9 cellular contexts compared by ENCODE assay signal in the genomic region with DNA sequence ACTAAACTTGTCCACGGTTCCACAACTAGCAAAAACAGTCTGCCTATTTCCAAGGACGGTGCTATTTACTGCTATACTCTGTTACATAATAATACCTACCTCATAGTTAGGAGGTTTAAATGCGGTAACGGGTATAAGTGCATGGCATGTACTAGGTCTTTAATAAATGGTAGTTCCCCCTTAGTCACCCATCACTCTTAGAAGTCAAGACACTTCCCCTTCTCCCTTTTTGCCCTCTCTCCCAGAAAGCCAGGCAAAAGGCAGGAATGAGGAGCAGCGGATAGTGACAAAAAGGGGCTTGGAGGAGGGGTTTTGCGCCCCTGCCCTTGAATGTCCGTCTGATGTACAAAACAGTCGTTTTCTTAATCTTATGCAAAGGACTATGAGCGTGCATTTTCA. TPM values are rescaled to one million over a fixed set of nuclear protein-coding genes. Genes with fewer than 3 reads are reported as not detected.
DNase-seq lines count a peak whose midpoint lies in the region; ATAC-seq and TF ChIP-seq lines count a peak whose summit lies in the region.
"Had no signal": no experiment of that assay in that cellular context is flagged by ENCODE, and none has a peak within 500 bp of the region (broad histone marks: within the 10 kb centered on the region; RNA-seq: fewer than 3 reads in every experiment).

No MANE protein-coding gene starts in this region.

- peak overlapping the region; percentile 88 for H3K4me3 Mint-ChIP-seq in Calu3 (ENCODE audit: low read depth, unreplicated experiment)
- H3K4me3 Mint-ChIP-seq in central memory CD8-positive, alpha-beta T cell: peak overlapping the region; percentile 87

- H3K27me3 ChIP-seq in OCI-LY1 (ENCODE audit: insufficient read depth, low read length) (no peaks in the 10 kb centered on the region), osteoblast (ENCODE audit: insufficient read depth, low read length) (no peaks in the 10 kb centered on the region)

- H3K27ac ChIP-seq in OCI-LY1 (ENCODE audit: low read depth, low read length, poor library complexity, severe bottlenecking) (peak overlapping the region; percentile 66), osteoblast (ENCODE audit: low read depth, low read length) (peak overlapping the region; percentile 92)

- H2AFZ ChIP-seq in OCI-LY1 (ENCODE audit: low read length) (peak overlapping the region; percentile 37; the same call in 1 of the 2 replicates), osteoblast (ENCODE audit: low read length) (peak overlapping the region; percentile 45)

- no peak overlapping the region for H3K27ac Mint-ChIP-seq in Calu3 (ENCODE audit: unreplicated experiment)
- H3K27ac Mint-ChIP-seq in central memory CD8-positive, alpha-beta T cell (ENCODE audit: low read depth): peak overlapping the region; percentile 87

- no peaks in the 10 kb centered on the region for H3K9me2 ChIP-seq in OCI-LY1 (ENCODE audit: low read depth, low read length)

- no peaks in the 10 kb centered on the region for H3K27me3 Mint-ChIP-seq in Calu3 (ENCODE audit: unreplicated experiment)
- H3K27me3 Mint-ChIP-seq in central memory CD8-positive, alpha-beta T cell: no peaks in the 10 kb centered on the region
- H3K27me3 Mint-ChIP-seq: stimulated activated naive B cell treated with anti-CD40 and anti-IgM and Interleukin-4, amounts not matched to agents 10 μg/mL and 1 μg/mL and 100 μg/mL, for 72 hours had no signal

- H3K9me3 ChIP-seq in OCI-LY1 (ENCODE audit: low read length): no peaks in the 10 kb centered on the region
- no peaks in the 10 kb centered on the region for H3K9me3 ChIP-seq in osteoblast (ENCODE audit: low read depth, low read length)

- H3K4me2 ChIP-seq in OCI-LY1 (ENCODE audit: low read length): peak overlapping the region; percentile 86
- peak overlapping the region; percentile 95 for H3K4me2 ChIP-seq in osteoblast (ENCODE audit: insufficient read depth, low read length)

- H3K79me2 ChIP-seq in OCI-LY1 (ENCODE audit: insufficient read depth, low read length) (peaks cover 35% of the 10 kb centered on the region), osteoblast (ENCODE audit: insufficient read depth, low read length) (peaks cover 55% of the 10 kb centered on the region)

- BruUV-seq in Calu3 (replicated peaks; lab: Mats Ljungman, UMichigan): no TSS peak

- H3K36me3 Mint-ChIP-seq in Calu3 (ENCODE audit: insufficient read depth, unreplicated experiment): peaks cover 72% of the 10 kb centered on the region
- H3K36me3 Mint-ChIP-seq in central memory CD8-positive, alpha-beta T cell (ENCODE audit: insufficient read depth): peaks cover 18% of the 10 kb centered on the region

- H3K4me3 ChIP-seq in OCI-LY1 (ENCODE audit: low read depth, low read length, poor library complexity, severe bottlenecking) (peak overlapping the region; percentile 97), osteoblast (ENCODE audit: insufficient read depth, low read length) (no peak overlapping the region)

- DNase-seq in Calu3 (no peak), osteoblast (ENCODE audit: insufficient read length, low spot score, missing footprints) (no peak), GOT3 (lab: John Stamatoyannopoulos, UW) (no peak), RPMI8226 (no peak)
- no peak for DNase-seq in central memory CD8-positive, alpha-beta T cell (ENCODE audit: low spot score in 2 of 2)
- DNase-seq: NCI-H510A; stimulated activated naive B cell treated with anti-CD40 and anti-IgM and Interleukin-4, amounts not matched to agents 10 μg/mL and 1 μg/mL and 100 μg/mL, for 72 hours had no signal

- intact Hi-C loops in Calu3 (cut with micrococcal nuclease; ENCODE audit: unreplicated experiment): no loop called here

- CTCF ChIA-PET in Calu3 (lab: Charles Lee): no interaction called here

- H3K9me3 Mint-ChIP-seq in Calu3 (ENCODE audit: low read depth, unreplicated experiment): no peaks in the 10 kb centered on the region
- H3K9me3 Mint-ChIP-seq in central memory CD8-positive, alpha-beta T cell: no peaks in the 10 kb centered on the region
- H3K9me3 Mint-ChIP-seq: stimulated activated naive B cell treated with anti-CD40 and anti-IgM and Interleukin-4, amounts not matched to agents 10 μg/mL and 1 μg/mL and 100 μg/mL, for 72 hours had no signal

- no peak for ATAC-seq in central memory CD8-positive, alpha-beta T cell (replicated peaks; ENCODE audit: extremely low read depth, poor library complexity, severe bottlenecking)
- ATAC-seq in HG02623 (IDR thresholded peaks at IDR 0.05; ENCODE audit: unreplicated experiment): no peak
- ATAC-seq: stimulated activated naive B cell treated with anti-CD40 and anti-IgM and Interleukin-4, amounts not matched to agents 10 μg/mL and 1 μg/mL and 100 μg/mL, for 72 hours had no signal

- no peaks in the 10 kb centered on the region; the same call in 1 of the 2 replicates for H3F3A ChIP-seq in OCI-LY1 (ENCODE audit: insufficient read depth, low read length)

- H3K9ac ChIP-seq in OCI-LY1 (ENCODE audit: low read length): no peak overlapping the region; the same call in 1 of the 2 replicates

- H3K4me1 ChIP-seq in OCI-LY1 (ENCODE audit: insufficient read depth, low read length, severe bottlenecking): peaks cover 43% of the 10 kb centered on the region
- peaks cover 14% of the 10 kb centered on the region for H3K4me1 ChIP-seq in osteoblast (ENCODE audit: insufficient read depth, low read length)

- H4K20me1 ChIP-seq in OCI-LY1 (ENCODE audit: insufficient read depth, low read length) (no peaks in the 10 kb centered on the region), osteoblast (ENCODE audit: insufficient read depth, low read length) (peaks cover 17% of the 10 kb centered on the region)

- TF ChIP-seq CTCF in Calu3 (IDR thresholded peaks at IDR 0.05; ENCODE audit: unreplicated experiment): no peak
- no peak for TF ChIP-seq CTCF in OCI-LY1 (IDR thresholded peaks at IDR 0.05; ENCODE audit: low read length)
- TF ChIP-seq CTCF in osteoblast (IDR thresholded peaks at IDR 0.05; ENCODE audit: extremely low read depth, low read depth, low read length): no peak

- H3K36me3 ChIP-seq in OCI-LY1 (ENCODE audit: insufficient read depth, low read length) (peaks cover 17% of the 10 kb centered on the region), osteoblast (ENCODE audit: insufficient read depth, low read length) (peaks cover 11% of the 10 kb centered on the region)

- H3K4me1 Mint-ChIP-seq in Calu3 (ENCODE audit: low read depth, unreplicated experiment): peaks cover 58% of the 10 kb centered on the region
- H3K4me1 Mint-ChIP-seq in central memory CD8-positive, alpha-beta T cell: peaks cover 53% of the 10 kb centered on the region

RNA-seq across cellular contexts. Expression of a gene that starts 1.1 kb away (rescaled TPM):
- total RNA-seq in Calu3 (2022) (79.5 and 90.6 TPM in 2 replicates), osteoblast (59.0 and 65.4 TPM in 2 replicates)

RNA-seq across cellular contexts. Expression of a gene that starts 3.0 kb away (rescaled TPM):
- total RNA-seq in Calu3 (2022) (99.6 and 103 TPM in 2 replicates), osteoblast (19.7 and 23.5 TPM in 2 replicates)

RNA-seq across cellular contexts. Expression of a gene that starts 52.8 kb away (rescaled TPM):
- total RNA-seq in Calu3 (2022) (41.8 and 43.8 TPM in 2 replicates), osteoblast (41.3 and 47.8 TPM in 2 replicates)

RNA-seq across cellular contexts. Expression of a gene that starts 55.9 kb away (rescaled TPM):
- 22.4 and 22.8 TPM in 2 replicates for total RNA-seq in Calu3 (2022)
- 69.2 and 85.4 TPM in 2 replicates for total RNA-seq in osteoblast
